ENCODE assay signal across 18 cellular contexts in the genomic region with DNA sequence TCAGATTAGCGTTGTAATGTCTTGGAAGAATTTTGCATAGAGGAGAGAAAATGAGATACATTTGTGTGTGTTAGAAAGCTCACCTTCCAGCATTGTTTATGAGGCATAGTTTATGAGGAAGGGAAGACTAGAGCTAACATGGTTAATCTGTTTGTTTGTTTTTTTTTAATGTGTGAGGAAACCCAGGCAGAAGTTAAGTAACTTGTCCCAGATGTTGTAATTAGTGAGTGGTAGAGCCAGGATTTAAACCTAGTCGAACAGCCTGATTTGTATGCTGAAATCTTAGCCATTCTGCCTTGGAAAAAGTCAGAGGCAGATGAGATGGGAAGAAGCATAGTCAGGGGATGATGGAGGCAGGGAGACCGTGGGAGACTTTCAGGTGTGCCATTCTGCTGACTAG.
"Had no signal": no experiment of that assay in that cellular context is flagged by ENCODE, and none has a peak within 500 bp of the region (broad histone marks: within the 10 kb centered on the region; RNA-seq: fewer than 3 reads in every experiment).

No MANE protein-coding gene starts in this region.

- H3K9me3 ChIP-seq: SJCRH30, spleen, tibial nerve, uterus had no signal

- ATAC-seq: activated CD4-positive, CD25-positive, alpha-beta regulatory T cell treated with anti-CD3 and anti-CD28 coated beads, Interleukin-2, amount 50 U/mL, for 24 hours; natural killer cell treated with Interleukin-12 subunit alpha and Interleukin-12 subunit beta and Interleukin-15 and Interleukin-18, amount 100 ng/mL, for 72 hours had no signal

- H3K27ac ChIP-seq: epithelial cell of prostate, SJCRH30, spleen, tibial nerve had no signal

- H3K9me3 Mint-ChIP-seq: activated naive CD4-positive, alpha-beta T cell treated with anti-CD3 and anti-CD28 coated beads, Interleukin-2, amount 10 ng/mL, durations not matched to agents 7 days and 5 days; brain; immature natural killer cell; natural killer cell treated with Interleukin-12 subunit alpha and Interleukin-12 subunit beta and Interleukin-15 and Interleukin-18, amount 100 ng/mL, for 72 hours had no signal

- H3K4me3 ChIP-seq: dorsolateral prefrontal cortex, SJCRH30, spleen, tibial nerve, uterus had no signal

- H3K27me3 Mint-ChIP-seq: activated naive CD4-positive, alpha-beta T cell treated with anti-CD3 and anti-CD28 coated beads, Interleukin-2, amount 10 ng/mL, durations not matched to agents 7 days and 5 days; brain; natural killer cell treated with Interleukin-12 subunit alpha and Interleukin-12 subunit beta and Interleukin-15 and Interleukin-18, amount 100 ng/mL, for 72 hours had no signal

- H3K4me1 Mint-ChIP-seq: activated naive CD4-positive, alpha-beta T cell treated with anti-CD3 and anti-CD28 coated beads, Interleukin-2, amount 10 ng/mL, durations not matched to agents 7 days and 5 days; brain; immature natural killer cell had no signal

- H3K36me3 ChIP-seq: uterus had no signal

- DNase-seq: activated naive CD4-positive, alpha-beta T cell treated with anti-CD3 and anti-CD28 coated beads, Interleukin-2, amount 10 ng/mL, durations not matched to agents 7 days and 5 days; anterior cingulate cortex; central memory CD4-positive, alpha-beta T cell; dorsolateral prefrontal cortex; immature natural killer cell; mesendoderm; posterior cingulate gyrus; SJCRH30; spleen; stimulated activated CD4-positive, alpha-beta T cell treated with anti-CD3 and anti-CD28 coated beads, Interleukin-4, amount 100 ng/mL, for 4 hours; stimulated activated naive CD4-positive, alpha-beta T cell; substantia nigra; uterus had no signal

- H3K27me3 ChIP-seq: dorsolateral prefrontal cortex, SJCRH30, spleen, tibial nerve, uterus had no signal

- H3K27ac Mint-ChIP-seq: activated naive CD4-positive, alpha-beta T cell treated with anti-CD3 and anti-CD28 coated beads, Interleukin-2, amount 10 ng/mL, durations not matched to agents 7 days and 5 days; brain; immature natural killer cell; natural killer cell treated with Interleukin-12 subunit alpha and Interleukin-12 subunit beta and Interleukin-15 and Interleukin-18, amount 100 ng/mL, for 72 hours had no signal

- H3K4me3 Mint-ChIP-seq: activated naive CD4-positive, alpha-beta T cell treated with anti-CD3 and anti-CD28 coated beads, Interleukin-2, amount 10 ng/mL, durations not matched to agents 7 days and 5 days; brain; immature natural killer cell; natural killer cell treated with Interleukin-12 subunit alpha and Interleukin-12 subunit beta and Interleukin-15 and Interleukin-18, amount 100 ng/mL, for 72 hours had no signal

- H3K4me1 ChIP-seq: SJCRH30, spleen, tibial nerve, uterus had no signal
